Comparison of ENCODE assay signal across 34 cellular contexts in the genomic region with DNA sequence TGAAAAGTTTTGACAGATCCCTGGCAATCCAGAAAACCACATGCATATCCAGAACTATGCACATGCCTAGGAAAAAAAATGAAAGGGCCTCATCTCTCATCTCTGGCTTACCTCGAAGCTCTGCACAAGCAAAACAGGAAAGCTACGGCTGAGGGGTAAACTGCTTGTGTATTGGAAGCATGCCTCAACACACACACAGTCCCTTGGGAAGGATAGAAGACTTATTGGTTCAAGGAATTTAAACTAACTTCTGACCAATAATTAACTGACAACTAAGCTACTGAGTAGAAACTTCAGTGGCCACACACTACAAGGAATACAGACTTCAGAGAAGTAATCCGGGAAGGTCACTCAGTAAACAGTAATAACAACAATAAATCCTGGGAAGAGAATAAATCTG.
"Had no signal": no experiment of that assay in that cellular context is flagged by ENCODE, and none has a peak within 500 bp of the region (broad histone marks: within the 10 kb centered on the region; RNA-seq: fewer than 3 reads in every experiment).

No MANE protein-coding gene starts in this region.

- H3K27ac ChIP-seq: KMS-11 had no signal

- H3K9ac ChIP-seq: KMS-11 had no signal

- DNase-seq: Karpas-422, Kasumi-1, MG63, MM.1S, MV-4-11, NCI-H1048, NCI-H1092, NCI-H1092 treated with DMSO at 0.1 percent for 48 hours, NCI-H1105, NCI-H1105 treated with DMSO at 0.1 percent for 48 hours, NCI-H1417, NCI-H1417 treated with DMSO at 0.1 percent for 48 hours, NCI-H1436, NCI-H1436 treated with DMSO at 0.1 percent for 48 hours, NCI-H146, NCI-H1694, NCI-H1694 treated with DMSO at 0.1 percent for 48 hours, NCI-H187, NCI-H187 treated with DMSO at 0.1 percent for 48 hours, NCI-H1930, NCI-H2029, NCI-H2029 treated with DMSO at 0.1 percent for 48 hours, NCI-H2081, NCI-H2081 treated with DMSO at 0.1 percent for 48 hours, NCI-H2107, NCI-H2171, NCI-H2171 treated with DMSO at 0.1 percent for 48 hours, NCI-H2227 treated with DMSO at 0.1 percent for 48 hours, NCI-H226, NCI-H345, NCI-H446, NCI-H446 treated with DMSO at 0.1 percent for 48 hours, NCI-H510A had no signal

- H3K9me3 ChIP-seq: MG63 had no signal

- H3K27me3 ChIP-seq: MG63 had no signal

- H3K4me3 ChIP-seq: MG63 had no signal

- H3K36me3 ChIP-seq: MG63 had no signal
